ENCODE assay signal across 15 cellular contexts in genomic region chr2:59463401-59463800, GRCh38.
"Had no signal": no experiment of that assay in that cellular context is flagged by ENCODE, and none has a peak within 500 bp of the region (broad histone marks: within the 10 kb centered on the region; RNA-seq: fewer than 3 reads in every experiment).

No MANE protein-coding gene starts in this region.

- H3K9me3 Mint-ChIP-seq: activated T-helper 17 cell treated with anti-CD3 and anti-CD28 coated beads, Interleukin-2, amount 50 U/mL, for 72 hours had no signal

- FAIRE-seq: bronchial epithelial cell, kidney had no signal

- ATAC-seq: activated CD4-positive, CD25-positive, alpha-beta regulatory T cell treated with anti-CD3 and anti-CD28 coated beads, Interleukin-2, amount 50 U/mL, for 24 hours; activated T-helper 17 cell treated with anti-CD3 and anti-CD28 coated beads, Interleukin-2, amount 50 U/mL, for 72 hours; gastroesophageal sphincter; heart right ventricle; natural killer cell treated with Interleukin-12 subunit alpha and Interleukin-12 subunit beta and Interleukin-15 and Interleukin-18, amount 100 ng/mL, for 72 hours had no signal

- H3K36me3 ChIP-seq: gastroesophageal sphincter, heart right ventricle, left ventricle myocardium inferior, ovary, stomach, thoracic aorta had no signal

- DNase-seq: activated naive CD4-positive, alpha-beta T cell treated with Interleukin-2 at 50 U/mL for 16 hours; anterior cingulate cortex; erythroblast; heart right ventricle; kidney; left ventricle myocardium inferior; ovary; stimulated activated CD4-positive, alpha-beta T cell treated with anti-CD3 and anti-CD28 coated beads, Interleukin-1b, Interleukin-23, amount 100 ng/mL, for 48 hours; stomach had no signal

- H3K27me3 Mint-ChIP-seq: activated T-helper 17 cell treated with anti-CD3 and anti-CD28 coated beads, Interleukin-2, amount 50 U/mL, for 72 hours; natural killer cell treated with Interleukin-12 subunit alpha and Interleukin-12 subunit beta and Interleukin-15 and Interleukin-18, amount 100 ng/mL, for 72 hours had no signal

- H3K4me1 Mint-ChIP-seq: activated T-helper 17 cell treated with anti-CD3 and anti-CD28 coated beads, Interleukin-2, amount 50 U/mL, for 72 hours had no signal

- H3K4me1 ChIP-seq: gastroesophageal sphincter, heart right ventricle, left ventricle myocardium inferior, stomach had no signal

- H3K36me3 Mint-ChIP-seq: natural killer cell treated with Interleukin-12 subunit alpha and Interleukin-12 subunit beta and Interleukin-15 and Interleukin-18, amount 100 ng/mL, for 72 hours had no signal

- H3K9me3 ChIP-seq: gastroesophageal sphincter, left ventricle myocardium inferior, ovary, stomach, thoracic aorta had no signal

- H3K27me3 ChIP-seq: gastroesophageal sphincter, heart right ventricle, ovary, stomach had no signal

- H3K27ac ChIP-seq: gastroesophageal sphincter, heart right ventricle, left ventricle myocardium inferior, ovary, stomach, thoracic aorta had no signal

- H3K27ac Mint-ChIP-seq: activated T-helper 17 cell treated with anti-CD3 and anti-CD28 coated beads, Interleukin-2, amount 50 U/mL, for 72 hours; natural killer cell treated with Interleukin-12 subunit alpha and Interleukin-12 subunit beta and Interleukin-15 and Interleukin-18, amount 100 ng/mL, for 72 hours had no signal

- H3K4me3 Mint-ChIP-seq: activated T-helper 17 cell treated with anti-CD3 and anti-CD28 coated beads, Interleukin-2, amount 50 U/mL, for 72 hours; natural killer cell treated with Interleukin-12 subunit alpha and Interleukin-12 subunit beta and Interleukin-15 and Interleukin-18, amount 100 ng/mL, for 72 hours had no signal

- H3K4me3 ChIP-seq: gastroesophageal sphincter, heart right ventricle, left ventricle myocardium inferior, ovary, stomach, thoracic aorta had no signal
